ENCODE assay signal across 2 cellular contexts in genomic region chr12:39372204-39372925, GRCh38.
A peak's percentile ranks its signal among the peaks of the same experiment; 100 is the strongest.
TF ChIP-seq lines count a peak whose summit lies in the region.

No MANE protein-coding gene starts in this region.

TF ChIP-seq in HEK293, 187 proteins besides CTCF, POLR2A, EP300 and RAD21:
- 0 out of 2 replicates have a peak, but pooled peaks have one; percentile 34 for TF ChIP-seq REST (tag by site-specific recombination; IDR thresholded peaks at IDR 0.05)
- no peak for TF ChIP-seq PRDM1 (tag by site-specific recombination; IDR thresholded peaks at IDR 0.05)

TF ChIP-seq in WTC11, 78 proteins besides CTCF, POLR2A, EP300 and RAD21 (continued from another document):
- TF ChIP-seq, protein P1, sequence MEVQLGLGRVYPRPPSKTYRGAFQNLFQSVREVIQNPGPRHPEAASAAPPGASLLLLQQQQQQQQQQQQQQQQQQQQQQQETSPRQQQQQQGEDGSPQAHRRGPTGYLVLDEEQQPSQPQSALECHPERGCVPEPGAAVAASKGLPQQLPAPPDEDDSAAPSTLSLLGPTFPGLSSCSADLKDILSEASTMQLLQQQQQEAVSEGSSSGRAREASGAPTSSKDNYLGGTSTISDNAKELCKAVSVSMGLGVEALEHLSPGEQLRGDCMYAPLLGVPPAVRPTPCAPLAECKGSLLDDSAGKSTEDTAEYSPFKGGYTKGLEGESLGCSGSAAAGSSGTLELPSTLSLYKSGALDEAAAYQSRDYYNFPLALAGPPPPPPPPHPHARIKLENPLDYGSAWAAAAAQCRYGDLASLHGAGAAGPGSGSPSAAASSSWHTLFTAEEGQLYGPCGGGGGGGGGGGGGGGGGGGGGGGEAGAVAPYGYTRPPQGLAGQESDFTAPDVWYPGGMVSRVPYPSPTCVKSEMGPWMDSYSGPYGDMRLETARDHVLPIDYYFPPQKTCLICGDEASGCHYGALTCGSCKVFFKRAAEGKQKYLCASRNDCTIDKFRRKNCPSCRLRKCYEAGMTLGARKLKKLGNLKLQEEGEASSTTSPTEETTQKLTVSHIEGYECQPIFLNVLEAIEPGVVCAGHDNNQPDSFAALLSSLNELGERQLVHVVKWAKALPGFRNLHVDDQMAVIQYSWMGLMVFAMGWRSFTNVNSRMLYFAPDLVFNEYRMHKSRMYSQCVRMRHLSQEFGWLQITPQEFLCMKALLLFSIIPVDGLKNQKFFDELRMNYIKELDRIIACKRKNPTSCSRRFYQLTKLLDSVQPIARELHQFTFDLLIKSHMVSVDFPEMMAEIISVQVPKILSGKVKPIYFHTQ (CRISPR knock-in tag; IDR thresholded peaks at IDR 0.05) = no peak
- TF ChIP-seq RORB (CRISPR knock-in tag; IDR thresholded peaks at IDR 0.05) = no peak
- TF ChIP-seq ERG (CRISPR knock-in tag; IDR thresholded peaks at IDR 0.05) = no peak
- no peak for TF ChIP-seq RELA (CRISPR knock-in tag; IDR thresholded peaks at IDR 0.05; ENCODE audit: borderline replicate concordance)
- TF ChIP-seq ZNF232 (CRISPR knock-in tag; IDR thresholded peaks at IDR 0.05) = no peak
- no peak for TF ChIP-seq ZNF512 (CRISPR knock-in tag; IDR thresholded peaks at IDR 0.05; ENCODE audit: borderline replicate concordance)
- TF ChIP-seq, protein P2, sequence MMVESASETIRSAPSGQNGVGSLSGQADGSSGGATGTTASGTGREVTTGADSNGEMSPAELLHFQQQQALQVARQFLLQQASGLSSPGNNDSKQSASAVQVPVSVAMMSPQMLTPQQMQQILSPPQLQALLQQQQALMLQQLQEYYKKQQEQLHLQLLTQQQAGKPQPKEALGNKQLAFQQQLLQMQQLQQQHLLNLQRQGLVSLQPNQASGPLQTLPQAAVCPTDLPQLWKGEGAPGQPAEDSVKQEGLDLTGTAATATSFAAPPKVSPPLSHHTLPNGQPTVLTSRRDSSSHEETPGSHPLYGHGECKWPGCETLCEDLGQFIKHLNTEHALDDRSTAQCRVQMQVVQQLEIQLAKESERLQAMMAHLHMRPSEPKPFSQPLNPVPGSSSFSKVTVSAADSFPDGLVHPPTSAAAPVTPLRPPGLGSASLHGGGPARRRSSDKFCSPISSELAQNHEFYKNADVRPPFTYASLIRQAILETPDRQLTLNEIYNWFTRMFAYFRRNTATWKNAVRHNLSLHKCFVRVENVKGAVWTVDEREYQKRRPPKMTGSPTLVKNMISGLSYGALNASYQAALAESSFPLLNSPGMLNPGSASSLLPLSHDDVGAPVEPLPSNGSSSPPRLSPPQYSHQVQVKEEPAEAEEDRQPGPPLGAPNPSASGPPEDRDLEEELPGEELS (CRISPR knock-in tag; IDR thresholded peaks at IDR 0.05) = no peak
- no peak for TF ChIP-seq NFYB (CRISPR knock-in tag; conservative IDR thresholded peaks at IDR 0.05; ENCODE audit: low read depth)
- no peak for TF ChIP-seq TCF7 (CRISPR knock-in tag; IDR thresholded peaks at IDR 0.05; ENCODE audit: low read depth)
- TF ChIP-seq ZNF396 (CRISPR knock-in tag; IDR thresholded peaks at IDR 0.05; ENCODE audit: borderline replicate concordance) = no peak
- TF ChIP-seq GTF2I (CRISPR knock-in tag; conservative IDR thresholded peaks at IDR 0.05) = no peak
- no peak for TF ChIP-seq ZNF671 (CRISPR knock-in tag; IDR thresholded peaks at IDR 0.05)
TF ChIP-seq in WTC11: peak in this region for 0.
